In the genomic region with DNA sequence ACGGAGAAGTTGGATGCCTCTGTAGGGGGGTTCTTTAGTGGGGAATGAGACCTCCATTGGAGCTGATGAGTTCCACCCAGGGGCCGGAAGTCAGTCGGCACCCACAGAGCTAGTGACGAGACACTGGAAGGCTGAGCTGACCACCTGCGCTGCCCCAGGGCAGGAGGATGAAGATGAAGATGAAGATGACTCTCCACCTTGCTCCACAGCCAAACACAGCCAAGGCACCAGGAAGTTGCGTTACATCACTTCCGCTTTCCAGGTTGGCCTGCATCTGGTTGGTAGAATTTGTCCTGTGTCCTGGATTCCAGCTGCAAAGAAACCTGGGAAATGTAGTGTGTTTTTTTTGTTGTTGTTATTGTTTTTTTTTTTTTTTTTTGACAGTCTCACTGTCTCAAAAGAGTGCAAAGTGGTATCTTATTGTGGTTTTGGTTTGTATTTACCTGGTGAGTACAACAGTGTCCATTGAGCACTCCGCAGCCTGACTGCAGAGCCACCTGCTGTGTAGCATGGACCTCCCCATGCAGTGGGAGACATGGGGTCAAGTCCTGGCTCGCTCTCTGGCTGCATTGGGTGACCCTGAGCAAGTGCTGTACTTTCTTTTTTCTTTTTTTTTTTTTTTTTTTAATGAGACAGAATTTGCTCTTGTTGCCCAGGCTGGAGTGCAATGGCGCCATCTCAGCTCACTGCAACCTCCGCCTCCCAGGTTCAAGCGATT, we compare ENCODE assay signal across 14 cellular contexts. TPM values are rescaled to one million over a fixed set of nuclear protein-coding genes. Genes with fewer than 3 reads are reported as not detected.
A peak's percentile ranks its signal among the peaks of the same experiment; 100 is the strongest.
DNase-seq lines count a peak whose midpoint lies in the region; ATAC-seq, FAIRE-seq and TF ChIP-seq lines count a peak whose summit lies in the region.
"Had no signal": no experiment of that assay in that cellular context is flagged by ENCODE, and none has a peak within 500 bp of the region (broad histone marks: within the 10 kb centered on the region; RNA-seq: fewer than 3 reads in every experiment).

No MANE protein-coding gene starts in this region.

- CTCF ChIA-PET in T-cell (lab: Charles Lee): no interaction called here
- CTCF ChIA-PET in HepG2 (lab: Yijun Ruan, JAX; ENCODE audit: low intra/inter-chr PET ratio, low total read pairs): no interaction called here

- BruUV-seq in HepG2 (replicated peaks; lab: Mats Ljungman, UMichigan): no TSS peak

- H3K9me3 ChIP-seq in HUES64 (ENCODE audit: insufficient read depth, low read depth, low read length) (no peaks in the 10 kb centered on the region), HepG2 (ENCODE audit: low read length) (no peaks in the 10 kb centered on the region), stomach (no peaks in the 10 kb centered on the region)

- ATAC-seq in T-cell (replicated peaks in 1 of 4) (no peak), HepG2 (no peak), HG02623 (IDR thresholded peaks at IDR 0.05; ENCODE audit: unreplicated experiment) (no peak), GM21381 (IDR thresholded peaks at IDR 0.05; ENCODE audit: unreplicated experiment) (no peak)

- H3K4me3 ChIP-seq in HUES64 (ENCODE audit: low read length) (peak overlapping the region; percentile 79), HepG2 (replicated peaks in 1 of 3; ENCODE audit: insufficient read depth in 1 of 3, low read depth in 2 of 3, low read length in 3 of 3) (0 out of 6 replicates have a peak overlapping the region, but pooled peaks of 1 of the 3 experiments have one; percentile 20), stomach (peak overlapping the region in 1 of 4 donors; percentile 93)

- H4K20me1 ChIP-seq in HepG2 (ENCODE audit: insufficient read depth, low read length): peaks cover 5% of the 10 kb centered on the region

- TF ChIP-seq EP300 in HepG2 (IDR thresholded peaks at IDR 0.05; ENCODE audit: low read depth in 2 of 2, low read length in 2 of 2) (no peak), HepG2 (CRISPR knock-in tag; IDR thresholded peaks at IDR 0.05; ENCODE audit: borderline replicate concordance) (no peak), stomach (IDR thresholded peaks at IDR 0.05) (no peak)

- in situ Hi-C loops in HepG2 (cut with HindIII; ENCODE audit: extremely low pct_ligation_motif_present, low pct_unique_long_range_greater_than_20kb): no loop called here

- no peak overlapping the region for H3K9ac ChIP-seq in HUES64 (ENCODE audit: low read depth, low read length)
- peak overlapping the region; percentile 89; the same call in 1 of the 2 replicates for H3K9ac ChIP-seq in HepG2 (ENCODE audit: insufficient read depth, low read depth, low read length)
- H3K9ac ChIP-seq: KMS-11 had no signal

- H3K9me3 Mint-ChIP-seq in T-cell: no peaks in the 10 kb centered on the region
- H3K9me3 Mint-ChIP-seq: activated T-cell treated with anti-CD3 and anti-CD28 coated beads, Interleukin-2, amount 50 U/mL, for 24 hours; mesothelial cell of epicardium had no signal

- no peak overlapping the region; the same call in 1 of the 2 replicates for H3K27ac ChIP-seq in HUES64 (ENCODE audit: low read depth, low read length)
- no peak overlapping the region for H3K27ac ChIP-seq in HepG2 (ENCODE audit: extremely low read length, insufficient read depth, low read length)
- peak overlapping the region in 2 of 5 donors; percentile 98 for H3K27ac ChIP-seq in stomach
- H3K27ac ChIP-seq: epithelial cell of prostate, KMS-11 had no signal

- no peak overlapping the region for H2AFZ ChIP-seq in HepG2 (ENCODE audit: low read length)

- H3K36me3 ChIP-seq in HUES64 (ENCODE audit: insufficient read depth, low read length): peaks cover 56% of the 10 kb centered on the region
- peaks cover 23 to 61% of the 10 kb centered on the region in 2 experiments for H3K36me3 ChIP-seq in HepG2 (replicated peaks in 1 of 2; ENCODE audit: control insufficient read depth in 1 of 2, insufficient read depth in 2 of 2, low read length in 2 of 2)
- peaks cover 46 to 60% (median 58%) of the 10 kb centered on the region in 4 donors for H3K36me3 ChIP-seq in stomach

- intact Hi-C loops in HepG2 (cut with micrococcal nuclease; ENCODE audit: unreplicated experiment) (no loop called here), stomach (cut with DNase I; ENCODE audit: low total_unique reads) (no loop called here)

- TF ChIP-seq CTCF in HepG2 (CRISPR knock-in tag; IDR thresholded peaks at IDR 0.05) (no peak), stomach (IDR thresholded peaks at IDR 0.05) (no peak), D721Med (IDR thresholded peaks at IDR 0.05; ENCODE audit: insufficient read depth, missing control alignments) (no peak)

- no peak overlapping the region for H3K27ac Mint-ChIP-seq in T-cell
- H3K27ac Mint-ChIP-seq: activated T-cell treated with anti-CD3 and anti-CD28 coated beads, Interleukin-2, amount 50 U/mL, for 24 hours; mesothelial cell of epicardium had no signal

- H3K27me3 ChIP-seq in HUES64 (ENCODE audit: insufficient read depth, low read length): no peaks in the 10 kb centered on the region
- H3K27me3 ChIP-seq in HepG2 (ENCODE audit: control insufficient read depth in 1 of 2, insufficient read depth in 2 of 2, low read length in 2 of 2): no peaks in the 10 kb centered on the region; a peak in 1 of 5 replicates
- H3K27me3 ChIP-seq in stomach: no peaks in the 10 kb centered on the region

- TF ChIP-seq RAD21 in HepG2 (CRISPR knock-in tag; IDR thresholded peaks at IDR 0.05): no peak

- H3K4me2 ChIP-seq in HepG2 (ENCODE audit: low read depth, low read length): peak overlapping the region; percentile 76; the same call in 1 of the 2 replicates

- DNase-seq in CD1c-positive myeloid dendritic cell (ENCODE audit: extremely low spot score): peak; percentile 43
- no peak for DNase-seq in T-cell
- DNase-seq in HepG2 (ENCODE audit: low spot score): no peak
- DNase-seq in stomach: no peak
- no peak for DNase-seq in D721Med (ENCODE audit: insufficient read length, low spot score)
- DNase-seq: activated T-cell treated with anti-CD3 and anti-CD28 coated beads, Interleukin-2, amount 50 U/mL, for 24 hours; H7; NCI-H2171 had no signal

- peak overlapping the region in 2 of 3 donors; percentile 21 to 54 for H3K4me3 Mint-ChIP-seq in T-cell
- H3K4me3 Mint-ChIP-seq: mesothelial cell of epicardium had no signal

- no peak for TF ChIP-seq POLR2A in HepG2 (IDR thresholded peaks at IDR 0.05; ENCODE audit: insufficient read depth in 1 of 2, low read depth in 2 of 2, low read length in 2 of 2)
- no peak for TF ChIP-seq POLR2A in stomach (IDR thresholded peaks at IDR 0.05)

- no peaks in the 10 kb centered on the region for H3K27me3 Mint-ChIP-seq in T-cell
- H3K27me3 Mint-ChIP-seq: activated T-cell treated with anti-CD3 and anti-CD28 coated beads, Interleukin-2, amount 50 U/mL, for 24 hours had no signal

- H3K4me1 Mint-ChIP-seq in T-cell: peaks cover 24 to 31% (median 28%) of the 10 kb centered on the region in 3 donors

- 96% methylated on average over 12 of the region's 12 CpGs for WGBS in HUES64
- 98% methylated on average over 8 of the region's 12 CpGs for WGBS in HepG2 (ENCODE audit: low lambda C conversion rate)
- WGBS in stomach, 5 donors: 94 to 99% (median 96%) methylated on average over 12 of the region's 12 CpGs

- no peak for FAIRE-seq in HepG2 (lab: Jason Lieb, UNC)
- no peak for FAIRE-seq in D721Med (lab: Jason Lieb, UNC)

- peaks cover 28% of the 10 kb centered on the region for H3K36me3 Mint-ChIP-seq in T-cell

- H3K79me2 ChIP-seq in HepG2 (ENCODE audit: insufficient read depth, low read length): peaks cover 32% of the 10 kb centered on the region

- peaks cover 10% of the 10 kb centered on the region for H3K4me1 ChIP-seq in HUES64 (ENCODE audit: insufficient read depth, low read length)
- peaks cover 31% of the 10 kb centered on the region for H3K4me1 ChIP-seq in HepG2 (ENCODE audit: insufficient read depth, low read length)
- peaks cover 23 to 34% (median 31%) of the 10 kb centered on the region in 4 donors for H3K4me1 ChIP-seq in stomach

- POLR2A ChIA-PET in T-cell (lab: Charles Lee): interaction anchor here in 1 of 2 donors (0.6 to 0.7 kb wide), 2 partner anchors 48 to 171 kb away, joined by 3 to 10 read pairs; no protein-coding TSS in a partner anchor
- POLR2A ChIA-PET in HepG2 (lab: Yijun Ruan, JAX): interaction anchor here (0.8 kb wide), 2 partner anchors 10 to 51 kb away, joined by 3 to 4 read pairs; no protein-coding TSS in a partner anchor

RNA-seq across cellular contexts. Expression of a gene that starts 1.9 kb away (rescaled TPM):
- polyA plus RNA-seq in HUES64 (2013, experiment 1 of 2): 30.9 TPM
- 30.7 TPM for polyA plus RNA-seq in HUES64 (2013, experiment 2 of 2)
- total RNA-seq in T-cell: 100 to 1,000 TPM in 1 of 5 donors, 10 to 100 TPM in 4; 46.5 to 102 (median 88.6) TPM
- total RNA-seq in HepG2 (2016; rRNA removed; fragmentation: Illumina TruSeq; extraction: Trizol): 3.6 and 9.7 TPM in 2 replicates
- 3.6 and 4.6 TPM in 2 replicates for total RNA-seq in HepG2 (2016; cell fraction: cytosol; rRNA removed; fragmentation: Illumina TruSeq; extraction: Trizol; ENCODE audit: low read depth)
- total RNA-seq in HepG2 (2016; cell fraction: insoluble cytoplasmic fraction; rRNA removed; fragmentation: Illumina TruSeq; extraction: Trizol): 4.5 and 10.0 TPM in 2 replicates
- 7.6 and 8.5 TPM in 2 replicates for total RNA-seq in HepG2 (2016; cell fraction: membrane; rRNA removed; fragmentation: Illumina TruSeq; extraction: Trizol)
- 8.6 and 13.7 TPM in 2 replicates for total RNA-seq in HepG2 (2016; cell fraction: nucleus; rRNA removed; fragmentation: Illumina TruSeq; extraction: Trizol)
- 16.9 and 21.6 TPM in 2 replicates for polyA plus RNA-seq in HepG2 (2011; rRNA removed)
- 7.9 and 12.0 TPM in 2 replicates for polyA plus RNA-seq in HepG2 (2011; cell fraction: cytosol; rRNA removed)
- 83.8 and 108 TPM in 2 replicates for polyA plus RNA-seq in HepG2 (2011; cell fraction: nucleus; rRNA removed)
- polyA plus RNA-seq in HepG2 (2012): 19.0 and 23.3 TPM in 2 replicates
- polyA plus RNA-seq in HepG2 (2016; cell fraction: cytosol; fragmentation: Illumina TruSeq; extraction: Trizol; ENCODE audit: low read depth): 4.7 and 5.1 TPM in 2 replicates
- polyA plus RNA-seq in HepG2 (2016; cell fraction: insoluble cytoplasmic fraction; fragmentation: Illumina TruSeq; extraction: Trizol; ENCODE audit: low read depth): 10.7 and 15.1 TPM in 2 replicates
- polyA plus RNA-seq in HepG2 (2016; cell fraction: membrane; fragmentation: Illumina TruSeq; extraction: Trizol; ENCODE audit: low read depth): 9.3 and 10.8 TPM in 2 replicates
- polyA plus RNA-seq in HepG2 (2016; cell fraction: nucleus; fragmentation: Illumina TruSeq; extraction: Trizol; ENCODE audit: insufficient read depth, low read depth): 45.7 and 46.6 TPM in 2 replicates
- polyA minus RNA-seq in HepG2 (2011; rRNA and poly(A)+ RNA removed; ENCODE audit: low replicate concordance): 14.8 and 17.4 TPM in 2 replicates
- polyA minus RNA-seq in HepG2 (2011; cell fraction: cytosol; rRNA and poly(A)+ RNA removed): 9.8 and 11.2 TPM in 2 replicates
- polyA minus RNA-seq in HepG2 (2011; cell fraction: nucleus; rRNA and poly(A)+ RNA removed): 16.0 and 24.2 TPM in 2 replicates
- 10 to 100 TPM; 10.5 to 77.1 (median 42.4) TPM for total RNA-seq in stomach
- 10 to 100 TPM; 33.5 to 33.6 (median 33.6) TPM for polyA plus RNA-seq in stomach

RNA-seq across cellular contexts. Expression of a gene that starts 2.2 kb away (rescaled TPM):
- polyA plus RNA-seq in HUES64 (2013, experiment 1 of 2): 41.6 TPM
- 37.1 TPM for polyA plus RNA-seq in HUES64 (2013, experiment 2 of 2)
- 10 to 100 TPM; 13.3 to 24.9 (median 21.4) TPM for total RNA-seq in T-cell
- 10.9 and 13.5 TPM in 2 replicates for total RNA-seq in HepG2 (2016; rRNA removed; fragmentation: Illumina TruSeq; extraction: Trizol)
- total RNA-seq in HepG2 (2016; cell fraction: cytosol; rRNA removed; fragmentation: Illumina TruSeq; extraction: Trizol; ENCODE audit: low read depth): 6.3 and 7.3 TPM in 2 replicates
- 10.3 and 14.9 TPM in 2 replicates for total RNA-seq in HepG2 (2016; cell fraction: insoluble cytoplasmic fraction; rRNA removed; fragmentation: Illumina TruSeq; extraction: Trizol)
- 14.8 and 16.5 TPM in 2 replicates for total RNA-seq in HepG2 (2016; cell fraction: membrane; rRNA removed; fragmentation: Illumina TruSeq; extraction: Trizol)
- total RNA-seq in HepG2 (2016; cell fraction: nucleus; rRNA removed; fragmentation: Illumina TruSeq; extraction: Trizol): 12.4 and 13.6 TPM in 2 replicates
- 27.8 and 30.0 TPM in 2 replicates for polyA plus RNA-seq in HepG2 (2011; rRNA removed)
- 29.0 and 32.7 TPM in 2 replicates for polyA plus RNA-seq in HepG2 (2011; cell fraction: cytosol; rRNA removed)
- 56.2 and 76.4 TPM in 2 replicates for polyA plus RNA-seq in HepG2 (2011; cell fraction: nucleus; rRNA removed)
- polyA plus RNA-seq in HepG2 (2012): 19.5 and 19.7 TPM in 2 replicates
- polyA plus RNA-seq in HepG2 (2016; cell fraction: cytosol; fragmentation: Illumina TruSeq; extraction: Trizol; ENCODE audit: low read depth): 22.7 and 24.3 TPM in 2 replicates
- 43.5 and 52.7 TPM in 2 replicates for polyA plus RNA-seq in HepG2 (2016; cell fraction: insoluble cytoplasmic fraction; fragmentation: Illumina TruSeq; extraction: Trizol; ENCODE audit: low read depth)
- 46.7 and 51.1 TPM in 2 replicates for polyA plus RNA-seq in HepG2 (2016; cell fraction: membrane; fragmentation: Illumina TruSeq; extraction: Trizol; ENCODE audit: low read depth)
- 55.9 and 59.4 TPM in 2 replicates for polyA plus RNA-seq in HepG2 (2016; cell fraction: nucleus; fragmentation: Illumina TruSeq; extraction: Trizol; ENCODE audit: insufficient read depth, low read depth)
- polyA minus RNA-seq in HepG2 (2011; rRNA and poly(A)+ RNA removed; ENCODE audit: low replicate concordance): 25.3 and 37.7 TPM in 2 replicates
- polyA minus RNA-seq in HepG2 (2011; cell fraction: cytosol; rRNA and poly(A)+ RNA removed): 13.0 and 14.0 TPM in 2 replicates
- 21.9 and 22.5 TPM in 2 replicates for polyA minus RNA-seq in HepG2 (2011; cell fraction: nucleus; rRNA and poly(A)+ RNA removed)
- total RNA-seq in stomach: 10 to 100 TPM in 4 of 5 donors, 1 to 10 TPM in 1; 3.5 to 63.7 (median 10.7) TPM
- polyA plus RNA-seq in stomach: 10 to 100 TPM; 35.5 to 41.0 (median 38.3) TPM

RNA-seq across cellular contexts. Expression of a gene that starts 12.0 kb away (rescaled TPM):
- polyA plus RNA-seq in HUES64 (2013, experiment 1 of 2): 54.9 TPM
- 50.5 TPM for polyA plus RNA-seq in HUES64 (2013, experiment 2 of 2)
- 100 to 1,000 TPM; 129 to 209 (median 193) TPM for total RNA-seq in T-cell
- 12.5 and 27.1 TPM in 2 replicates for total RNA-seq in HepG2 (2016; rRNA removed; fragmentation: Illumina TruSeq; extraction: Trizol)
- total RNA-seq in HepG2 (2016; cell fraction: cytosol; rRNA removed; fragmentation: Illumina TruSeq; extraction: Trizol; ENCODE audit: low read depth): 15.1 and 16.6 TPM in 2 replicates
- 14.0 and 23.3 TPM in 2 replicates for total RNA-seq in HepG2 (2016; cell fraction: insoluble cytoplasmic fraction; rRNA removed; fragmentation: Illumina TruSeq; extraction: Trizol)
- 10.4 and 12.6 TPM in 2 replicates for total RNA-seq in HepG2 (2016; cell fraction: membrane; rRNA removed; fragmentation: Illumina TruSeq; extraction: Trizol)
- 22.5 and 24.4 TPM in 2 replicates for total RNA-seq in HepG2 (2016; cell fraction: nucleus; rRNA removed; fragmentation: Illumina TruSeq; extraction: Trizol)
- 12.7 and 17.0 TPM in 2 replicates for polyA plus RNA-seq in HepG2 (2011; rRNA removed)
- 6.9 and 10.2 TPM in 2 replicates for polyA plus RNA-seq in HepG2 (2011; cell fraction: cytosol; rRNA removed)
- polyA plus RNA-seq in HepG2 (2011; cell fraction: nucleus; rRNA removed): 96.1 and 104 TPM in 2 replicates
- polyA plus RNA-seq in HepG2 (2012): 14.4 and 18.2 TPM in 2 replicates
- polyA plus RNA-seq in HepG2 (2016; cell fraction: cytosol; fragmentation: Illumina TruSeq; extraction: Trizol; ENCODE audit: low read depth): 6.4 and 8.2 TPM in 2 replicates
- polyA plus RNA-seq in HepG2 (2016; cell fraction: insoluble cytoplasmic fraction; fragmentation: Illumina TruSeq; extraction: Trizol; ENCODE audit: low read depth): 11.5 and 13.4 TPM in 2 replicates
- polyA plus RNA-seq in HepG2 (2016; cell fraction: membrane; fragmentation: Illumina TruSeq; extraction: Trizol; ENCODE audit: low read depth): 11.3 and 40.2 TPM in 2 replicates
- polyA plus RNA-seq in HepG2 (2016; cell fraction: nucleus; fragmentation: Illumina TruSeq; extraction: Trizol; ENCODE audit: insufficient read depth, low read depth): 87.3 and 98.8 TPM in 2 replicates
- polyA minus RNA-seq in HepG2 (2011; rRNA and poly(A)+ RNA removed; ENCODE audit: low replicate concordance): 16.1 and 37.1 TPM in 2 replicates
- polyA minus RNA-seq in HepG2 (2011; cell fraction: cytosol; rRNA and poly(A)+ RNA removed): 9.8 and 10.1 TPM in 2 replicates
- 30.5 and 40.2 TPM in 2 replicates for polyA minus RNA-seq in HepG2 (2011; cell fraction: nucleus; rRNA and poly(A)+ RNA removed)
- total RNA-seq in stomach: 100 to 1,000 TPM in 3 of 5 donors, 10 to 100 TPM in 2; 30.3 to 208 (median 115) TPM
- polyA plus RNA-seq in stomach: 10 to 100 TPM; 38.9 to 69.7 (median 39.7) TPM

RNA-seq across cellular contexts. Expression of a gene that starts 17.3 kb away (rescaled TPM):
- 0.60 TPM for polyA plus RNA-seq in HUES64 (2013, experiment 1 of 2)
- polyA plus RNA-seq in HUES64 (2013, experiment 2 of 2): 0.25 TPM
- total RNA-seq in T-cell (10 to 100 TPM in 1 of 5 donors, 1 to 10 TPM in 4; 2.0 to 12.4 (median 4.0) TPM), HepG2 (2016; rRNA removed; fragmentation: Illumina TruSeq; extraction: Trizol) (not detected in 2 replicates), stomach (under 1 TPM in 3 of 5 donors, not detected in 2; 0.45 to 0.73 (median 0.58) TPM)
- not detected in 2 replicates for total RNA-seq in HepG2 (2016; cell fraction: cytosol; rRNA removed; fragmentation: Illumina TruSeq; extraction: Trizol; ENCODE audit: low read depth)
- total RNA-seq in HepG2 (2016; cell fraction: insoluble cytoplasmic fraction; rRNA removed; fragmentation: Illumina TruSeq; extraction: Trizol): 0.18 and 0.30 TPM in 2 replicates
- not detected in 2 replicates for total RNA-seq in HepG2 (2016; cell fraction: membrane; rRNA removed; fragmentation: Illumina TruSeq; extraction: Trizol)
- not detected in 2 replicates for total RNA-seq in HepG2 (2016; cell fraction: nucleus; rRNA removed; fragmentation: Illumina TruSeq; extraction: Trizol)
- polyA plus RNA-seq in HepG2 (2011; rRNA removed) (not detected in 2 replicates), stomach (1 to 10 TPM in 1 of 3 donors, under 1 TPM in 2; 0.56 to 1.1 (median 0.76) TPM)
- 0.08 TPM in 1 of 2 replicates, not detected in the other for polyA plus RNA-seq in HepG2 (2011; cell fraction: cytosol; rRNA removed)
- 0.16 and 0.28 TPM in 2 replicates for polyA plus RNA-seq in HepG2 (2011; cell fraction: nucleus; rRNA removed)
- 0.50 TPM in 1 of 2 replicates, not detected in the other for polyA plus RNA-seq in HepG2 (2012)
- polyA plus RNA-seq in HepG2 (2016; cell fraction: cytosol; fragmentation: Illumina TruSeq; extraction: Trizol; ENCODE audit: low read depth): 0.29 TPM in 1 of 2 replicates, not detected in the other
- polyA plus RNA-seq in HepG2 (2016; cell fraction: insoluble cytoplasmic fraction; fragmentation: Illumina TruSeq; extraction: Trizol; ENCODE audit: low read depth): not detected in 2 replicates
- not detected in 2 replicates for polyA plus RNA-seq in HepG2 (2016; cell fraction: membrane; fragmentation: Illumina TruSeq; extraction: Trizol; ENCODE audit: low read depth)
- not detected in 2 replicates for polyA plus RNA-seq in HepG2 (2016; cell fraction: nucleus; fragmentation: Illumina TruSeq; extraction: Trizol; ENCODE audit: insufficient read depth, low read depth)
- 0.09 TPM in 1 of 2 replicates, not detected in the other for polyA minus RNA-seq in HepG2 (2011; rRNA and poly(A)+ RNA removed; ENCODE audit: low replicate concordance)
- not detected in 2 replicates for polyA minus RNA-seq in HepG2 (2011; cell fraction: cytosol; rRNA and poly(A)+ RNA removed)
- not detected in 2 replicates for polyA minus RNA-seq in HepG2 (2011; cell fraction: nucleus; rRNA and poly(A)+ RNA removed)

RNA-seq across cellular contexts. Expression of a gene that starts 28.4 kb away (rescaled TPM):
- polyA plus RNA-seq in HUES64 (2013, experiment 1 of 2): 193 TPM
- 199 TPM for polyA plus RNA-seq in HUES64 (2013, experiment 2 of 2)
- total RNA-seq in T-cell (100 to 1,000 TPM; 149 to 165 (median 156) TPM), HepG2 (2016; rRNA removed; fragmentation: Illumina TruSeq; extraction: Trizol) (59.4 and 68.5 TPM in 2 replicates), stomach (100 to 1,000 TPM in 3 of 5 donors, 10 to 100 TPM in 2; 45.0 to 186 (median 102) TPM)
- 30.7 and 36.0 TPM in 2 replicates for total RNA-seq in HepG2 (2016; cell fraction: cytosol; rRNA removed; fragmentation: Illumina TruSeq; extraction: Trizol; ENCODE audit: low read depth)
- 67.3 and 74.4 TPM in 2 replicates for total RNA-seq in HepG2 (2016; cell fraction: insoluble cytoplasmic fraction; rRNA removed; fragmentation: Illumina TruSeq; extraction: Trizol)
- 45.7 and 54.4 TPM in 2 replicates for total RNA-seq in HepG2 (2016; cell fraction: membrane; rRNA removed; fragmentation: Illumina TruSeq; extraction: Trizol)
- total RNA-seq in HepG2 (2016; cell fraction: nucleus; rRNA removed; fragmentation: Illumina TruSeq; extraction: Trizol): 68.2 and 84.3 TPM in 2 replicates
- polyA plus RNA-seq in HepG2 (2011; rRNA removed) (63.5 and 77.7 TPM in 2 replicates), stomach (100 to 1,000 TPM; 117 to 131 (median 118) TPM)
- 27.3 and 44.2 TPM in 2 replicates for polyA plus RNA-seq in HepG2 (2011; cell fraction: cytosol; rRNA removed)
- polyA plus RNA-seq in HepG2 (2011; cell fraction: nucleus; rRNA removed): 387 and 441 TPM in 2 replicates
- polyA plus RNA-seq in HepG2 (2012): 72.7 and 99.0 TPM in 2 replicates
- polyA plus RNA-seq in HepG2 (2016; cell fraction: cytosol; fragmentation: Illumina TruSeq; extraction: Trizol; ENCODE audit: low read depth): 24.0 and 27.8 TPM in 2 replicates
- 78.0 and 94.4 TPM in 2 replicates for polyA plus RNA-seq in HepG2 (2016; cell fraction: insoluble cytoplasmic fraction; fragmentation: Illumina TruSeq; extraction: Trizol; ENCODE audit: low read depth)
- polyA plus RNA-seq in HepG2 (2016; cell fraction: membrane; fragmentation: Illumina TruSeq; extraction: Trizol; ENCODE audit: low read depth): 34.7 and 37.3 TPM in 2 replicates
- polyA plus RNA-seq in HepG2 (2016; cell fraction: nucleus; fragmentation: Illumina TruSeq; extraction: Trizol; ENCODE audit: insufficient read depth, low read depth): 178 and 181 TPM in 2 replicates
- 73.5 and 109 TPM in 2 replicates for polyA minus RNA-seq in HepG2 (2011; rRNA and poly(A)+ RNA removed; ENCODE audit: low replicate concordance)
- polyA minus RNA-seq in HepG2 (2011; cell fraction: cytosol; rRNA and poly(A)+ RNA removed): 42.8 and 45.1 TPM in 2 replicates
- polyA minus RNA-seq in HepG2 (2011; cell fraction: nucleus; rRNA and poly(A)+ RNA removed): 69.0 and 75.8 TPM in 2 replicates
